Comparison of ENCODE assay signal across 1 cellular context in the genomic region with DNA sequence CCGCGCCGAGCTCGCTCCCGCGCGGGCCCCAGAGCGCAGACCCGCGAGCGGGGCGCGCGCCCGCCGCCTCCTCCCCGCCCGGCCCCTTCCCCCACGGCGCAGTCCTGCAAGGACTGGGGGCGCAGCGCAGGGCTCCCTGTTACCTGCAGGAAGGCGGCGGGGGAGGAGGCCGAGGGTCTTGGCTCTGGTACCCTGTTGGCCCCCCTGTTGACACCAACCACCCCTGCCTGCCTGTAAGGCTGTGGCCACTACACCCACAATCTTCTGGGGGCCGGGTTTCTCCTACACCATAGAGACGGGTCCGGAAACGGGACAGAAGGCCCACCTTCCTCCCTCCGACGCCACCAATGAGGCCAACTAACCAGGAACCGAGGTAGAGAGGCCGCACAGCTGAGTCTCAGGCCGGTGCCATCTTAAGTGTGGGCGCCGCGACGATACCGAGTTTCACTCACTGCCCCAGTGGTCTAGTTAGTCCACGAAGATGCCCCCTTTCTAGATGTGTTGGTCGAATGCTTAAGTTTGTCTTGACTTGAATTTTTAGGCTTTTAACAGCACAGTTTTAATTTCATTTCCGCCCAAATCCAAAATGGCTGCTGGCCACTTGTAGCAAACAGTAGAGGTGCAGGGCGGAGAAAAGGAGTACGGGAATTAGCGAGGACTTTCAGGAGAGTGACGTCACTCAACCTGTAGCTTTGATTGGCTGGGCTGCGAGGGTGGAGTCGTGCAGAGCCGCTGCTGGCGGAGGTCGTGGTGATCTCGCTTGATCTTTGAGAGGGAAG.
TF ChIP-seq lines count a peak whose summit lies in the region.

Gene SCYL3 (minus strand): TSS at position 252 of the 779 bp plus-strand sequence. CDS start 5,056 bp downstream, outside the sequence.

TF ChIP-seq in WTC11, 78 proteins besides CTCF, POLR2A, EP300 and RAD21 (continued from another document):
- TF ChIP-seq ARID4B (CRISPR knock-in tag; IDR thresholded peaks at IDR 0.05; ENCODE audit: borderline replicate concordance) (no peak), EMX1 (CRISPR knock-in tag; IDR thresholded peaks at IDR 0.05) (0 out of 2 replicates have a peak, but pooled peaks have one; percentile 48), ETV6 (CRISPR knock-in tag; IDR thresholded peaks at IDR 0.05) (no peak), NFYB (CRISPR knock-in tag; conservative IDR thresholded peaks at IDR 0.05; ENCODE audit: low read depth) (0 out of 2 replicates have a peak, but pooled peaks have one; percentile 33), PRRX2 (CRISPR knock-in tag; IDR thresholded peaks at IDR 0.05) (no peak; the same call in 1 of the 2 replicates), GABPB1 (CRISPR knock-in tag; IDR thresholded peaks at IDR 0.05) (peak; percentile 48), HMGA2 (CRISPR knock-in tag; IDR thresholded peaks at IDR 0.05) (no peak; the same call in 1 of the 2 replicates), ATF3 (CRISPR knock-in tag; conservative IDR thresholded peaks at IDR 0.05) (no peak), ZNF512 (CRISPR knock-in tag; IDR thresholded peaks at IDR 0.05; ENCODE audit: borderline replicate concordance) (no peak), FOXP4 (CRISPR knock-in tag; IDR thresholded peaks at IDR 0.05) (no peak), MXD4 (CRISPR knock-in tag; IDR thresholded peaks at IDR 0.05; ENCODE audit: borderline replicate concordance) (peak; percentile 73; the same call in 1 of the 2 replicates), ZNF416 (CRISPR knock-in tag; IDR thresholded peaks at IDR 0.05) (no peak), CREM (CRISPR knock-in tag; IDR thresholded peaks at IDR 0.05) (peak; percentile 83; the same call in 1 of the 2 replicates), ERG (CRISPR knock-in tag; IDR thresholded peaks at IDR 0.05) (no peak; the same call in 1 of the 2 replicates), NFE2L1 (CRISPR knock-in tag; IDR thresholded peaks at IDR 0.05) (no peak), NFATC4 (CRISPR knock-in tag; IDR thresholded peaks at IDR 0.05) (peak; percentile 55; the same call in 1 of the 2 replicates), JUN (CRISPR knock-in tag; IDR thresholded peaks at IDR 0.05) (no peak), TCF7 (CRISPR knock-in tag; IDR thresholded peaks at IDR 0.05; ENCODE audit: low read depth) (no peak), AR (CRISPR knock-in tag; IDR thresholded peaks at IDR 0.05) (no peak; the same call in 1 of the 2 replicates), GTF2I (CRISPR knock-in tag; conservative IDR thresholded peaks at IDR 0.05) (no peak), ZNF423 (CRISPR knock-in tag; IDR thresholded peaks at IDR 0.05) (no peak)
- TF ChIP-seq, protein P1, sequence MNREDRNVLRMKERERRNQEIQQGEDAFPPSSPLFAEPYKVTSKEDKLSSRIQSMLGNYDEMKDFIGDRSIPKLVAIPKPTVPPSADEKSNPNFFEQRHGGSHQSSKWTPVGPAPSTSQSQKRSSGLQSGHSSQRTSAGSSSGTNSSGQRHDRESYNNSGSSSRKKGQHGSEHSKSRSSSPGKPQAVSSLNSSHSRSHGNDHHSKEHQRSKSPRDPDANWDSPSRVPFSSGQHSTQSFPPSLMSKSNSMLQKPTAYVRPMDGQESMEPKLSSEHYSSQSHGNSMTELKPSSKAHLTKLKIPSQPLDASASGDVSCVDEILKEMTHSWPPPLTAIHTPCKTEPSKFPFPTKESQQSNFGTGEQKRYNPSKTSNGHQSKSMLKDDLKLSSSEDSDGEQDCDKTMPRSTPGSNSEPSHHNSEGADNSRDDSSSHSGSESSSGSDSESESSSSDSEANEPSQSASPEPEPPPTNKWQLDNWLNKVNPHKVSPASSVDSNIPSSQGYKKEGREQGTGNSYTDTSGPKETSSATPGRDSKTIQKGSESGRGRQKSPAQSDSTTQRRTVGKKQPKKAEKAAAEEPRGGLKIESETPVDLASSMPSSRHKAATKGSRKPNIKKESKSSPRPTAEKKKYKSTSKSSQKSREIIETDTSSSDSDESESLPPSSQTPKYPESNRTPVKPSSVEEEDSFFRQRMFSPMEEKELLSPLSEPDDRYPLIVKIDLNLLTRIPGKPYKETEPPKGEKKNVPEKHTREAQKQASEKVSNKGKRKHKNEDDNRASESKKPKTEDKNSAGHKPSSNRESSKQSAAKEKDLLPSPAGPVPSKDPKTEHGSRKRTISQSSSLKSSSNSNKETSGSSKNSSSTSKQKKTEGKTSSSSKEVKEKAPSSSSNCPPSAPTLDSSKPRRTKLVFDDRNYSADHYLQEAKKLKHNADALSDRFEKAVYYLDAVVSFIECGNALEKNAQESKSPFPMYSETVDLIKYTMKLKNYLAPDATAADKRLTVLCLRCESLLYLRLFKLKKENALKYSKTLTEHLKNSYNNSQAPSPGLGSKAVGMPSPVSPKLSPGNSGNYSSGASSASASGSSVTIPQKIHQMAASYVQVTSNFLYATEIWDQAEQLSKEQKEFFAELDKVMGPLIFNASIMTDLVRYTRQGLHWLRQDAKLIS (CRISPR knock-in tag; IDR thresholded peaks at IDR 0.05; ENCODE audit: borderline replicate concordance) = no peak
- TF ChIP-seq, protein P2, sequence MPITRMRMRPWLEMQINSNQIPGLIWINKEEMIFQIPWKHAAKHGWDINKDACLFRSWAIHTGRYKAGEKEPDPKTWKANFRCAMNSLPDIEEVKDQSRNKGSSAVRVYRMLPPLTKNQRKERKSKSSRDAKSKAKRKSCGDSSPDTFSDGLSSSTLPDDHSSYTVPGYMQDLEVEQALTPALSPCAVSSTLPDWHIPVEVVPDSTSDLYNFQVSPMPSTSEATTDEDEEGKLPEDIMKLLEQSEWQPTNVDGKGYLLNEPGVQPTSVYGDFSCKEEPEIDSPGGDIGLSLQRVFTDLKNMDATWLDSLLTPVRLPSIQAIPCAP (CRISPR knock-in tag; IDR thresholded peaks at IDR 0.05) = no peak
- TF ChIP-seq, protein P3, sequence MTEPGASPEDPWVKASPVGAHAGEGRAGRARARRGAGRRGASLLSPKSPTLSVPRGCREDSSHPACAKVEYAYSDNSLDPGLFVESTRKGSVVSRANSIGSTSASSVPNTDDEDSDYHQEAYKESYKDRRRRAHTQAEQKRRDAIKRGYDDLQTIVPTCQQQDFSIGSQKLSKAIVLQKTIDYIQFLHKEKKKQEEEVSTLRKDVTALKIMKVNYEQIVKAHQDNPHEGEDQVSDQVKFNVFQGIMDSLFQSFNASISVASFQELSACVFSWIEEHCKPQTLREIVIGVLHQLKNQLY (CRISPR knock-in tag; IDR thresholded peaks at IDR 0.05) = no peak
